Comparison of ENCODE assay signal across 1 cellular context in the genomic region with DNA sequence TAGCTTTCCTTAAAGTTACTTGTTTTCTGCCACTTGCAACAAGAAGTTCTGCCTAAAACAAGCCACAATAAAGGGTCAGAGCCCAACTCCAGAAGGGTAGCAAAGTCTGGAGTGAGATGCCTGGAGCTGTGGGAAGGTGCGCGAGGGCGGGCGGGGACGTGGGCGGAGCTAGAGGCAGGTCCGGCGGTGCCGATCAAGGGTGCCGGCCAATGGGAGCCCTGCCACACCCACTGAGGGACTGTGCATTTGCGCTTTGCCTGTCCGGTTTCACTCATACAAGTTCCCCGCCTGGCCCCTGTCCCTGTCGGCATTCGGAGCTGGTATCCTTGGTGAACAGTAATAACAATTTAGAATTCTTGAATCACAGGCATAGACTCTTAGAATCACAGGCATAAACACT.
TF ChIP-seq lines count a peak whose summit lies in the region.

No MANE protein-coding gene starts in this region.

TF ChIP-seq in HepG2, 621 proteins besides CTCF, POLR2A, EP300 and RAD21 (continued from another document):
- TF ChIP-seq, protein P1, sequence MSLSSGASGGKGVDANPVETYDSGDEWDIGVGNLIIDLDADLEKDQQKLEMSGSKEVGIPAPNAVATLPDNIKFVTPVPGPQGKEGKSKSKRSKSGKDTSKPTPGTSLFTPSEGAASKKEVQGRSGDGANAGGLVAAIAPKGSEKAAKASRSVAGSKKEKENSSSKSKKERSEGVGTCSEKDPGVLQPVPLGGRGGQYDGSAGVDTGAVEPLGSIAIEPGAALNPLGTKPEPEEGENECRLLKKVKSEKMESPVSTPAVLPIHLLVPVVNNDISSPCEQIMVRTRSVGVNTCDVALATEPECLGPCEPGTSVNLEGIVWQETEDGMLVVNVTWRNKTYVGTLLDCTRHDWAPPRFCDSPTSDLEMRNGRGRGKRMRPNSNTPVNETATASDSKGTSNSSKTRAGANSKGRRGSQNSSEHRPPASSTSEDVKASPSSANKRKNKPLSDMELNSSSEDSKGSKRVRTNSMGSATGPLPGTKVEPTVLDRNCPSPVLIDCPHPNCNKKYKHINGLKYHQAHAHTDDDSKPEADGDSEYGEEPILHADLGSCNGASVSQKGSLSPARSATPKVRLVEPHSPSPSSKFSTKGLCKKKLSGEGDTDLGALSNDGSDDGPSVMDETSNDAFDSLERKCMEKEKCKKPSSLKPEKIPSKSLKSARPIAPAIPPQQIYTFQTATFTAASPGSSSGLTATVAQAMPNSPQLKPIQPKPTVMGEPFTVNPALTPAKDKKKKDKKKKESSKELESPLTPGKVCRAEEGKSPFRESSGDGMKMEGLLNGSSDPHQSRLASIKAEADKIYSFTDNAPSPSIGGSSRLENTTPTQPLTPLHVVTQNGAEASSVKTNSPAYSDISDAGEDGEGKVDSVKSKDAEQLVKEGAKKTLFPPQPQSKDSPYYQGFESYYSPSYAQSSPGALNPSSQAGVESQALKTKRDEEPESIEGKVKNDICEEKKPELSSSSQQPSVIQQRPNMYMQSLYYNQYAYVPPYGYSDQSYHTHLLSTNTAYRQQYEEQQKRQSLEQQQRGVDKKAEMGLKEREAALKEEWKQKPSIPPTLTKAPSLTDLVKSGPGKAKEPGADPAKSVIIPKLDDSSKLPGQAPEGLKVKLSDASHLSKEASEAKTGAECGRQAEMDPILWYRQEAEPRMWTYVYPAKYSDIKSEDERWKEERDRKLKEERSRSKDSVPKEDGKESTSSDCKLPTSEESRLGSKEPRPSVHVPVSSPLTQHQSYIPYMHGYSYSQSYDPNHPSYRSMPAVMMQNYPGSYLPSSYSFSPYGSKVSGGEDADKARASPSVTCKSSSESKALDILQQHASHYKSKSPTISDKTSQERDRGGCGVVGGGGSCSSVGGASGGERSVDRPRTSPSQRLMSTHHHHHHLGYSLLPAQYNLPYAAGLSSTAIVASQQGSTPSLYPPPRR (CRISPR knock-in tag; IDR thresholded peaks at IDR 0.05; ENCODE audit: borderline replicate concordance): no peak
- TF ChIP-seq ZSCAN20 (CRISPR knock-in tag; IDR thresholded peaks at IDR 0.05; ENCODE audit: borderline replicate concordance) (no peak), BHLHE40 (IDR thresholded peaks at IDR 0.05; ENCODE audit: low read length) (no peak), HNF4A (CRISPR knock-in tag; IDR thresholded peaks at IDR 0.05) (no peak), KLF13 (CRISPR knock-in tag; IDR thresholded peaks at IDR 0.05) (no peak)
- TF ChIP-seq, protein P2, sequence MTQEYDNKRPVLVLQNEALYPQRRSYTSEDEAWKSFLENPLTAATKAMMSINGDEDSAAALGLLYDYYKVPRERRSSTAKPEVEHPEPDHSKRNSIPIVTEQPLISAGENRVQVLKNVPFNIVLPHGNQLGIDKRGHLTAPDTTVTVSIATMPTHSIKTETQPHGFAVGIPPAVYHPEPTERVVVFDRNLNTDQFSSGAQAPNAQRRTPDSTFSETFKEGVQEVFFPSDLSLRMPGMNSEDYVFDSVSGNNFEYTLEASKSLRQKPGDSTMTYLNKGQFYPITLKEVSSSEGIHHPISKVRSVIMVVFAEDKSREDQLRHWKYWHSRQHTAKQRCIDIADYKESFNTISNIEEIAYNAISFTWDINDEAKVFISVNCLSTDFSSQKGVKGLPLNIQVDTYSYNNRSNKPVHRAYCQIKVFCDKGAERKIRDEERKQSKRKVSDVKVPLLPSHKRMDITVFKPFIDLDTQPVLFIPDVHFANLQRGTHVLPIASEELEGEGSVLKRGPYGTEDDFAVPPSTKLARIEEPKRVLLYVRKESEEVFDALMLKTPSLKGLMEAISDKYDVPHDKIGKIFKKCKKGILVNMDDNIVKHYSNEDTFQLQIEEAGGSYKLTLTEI (CRISPR knock-in tag; conservative IDR thresholded peaks at IDR 0.05): no peak
- TF ChIP-seq, protein P3, sequence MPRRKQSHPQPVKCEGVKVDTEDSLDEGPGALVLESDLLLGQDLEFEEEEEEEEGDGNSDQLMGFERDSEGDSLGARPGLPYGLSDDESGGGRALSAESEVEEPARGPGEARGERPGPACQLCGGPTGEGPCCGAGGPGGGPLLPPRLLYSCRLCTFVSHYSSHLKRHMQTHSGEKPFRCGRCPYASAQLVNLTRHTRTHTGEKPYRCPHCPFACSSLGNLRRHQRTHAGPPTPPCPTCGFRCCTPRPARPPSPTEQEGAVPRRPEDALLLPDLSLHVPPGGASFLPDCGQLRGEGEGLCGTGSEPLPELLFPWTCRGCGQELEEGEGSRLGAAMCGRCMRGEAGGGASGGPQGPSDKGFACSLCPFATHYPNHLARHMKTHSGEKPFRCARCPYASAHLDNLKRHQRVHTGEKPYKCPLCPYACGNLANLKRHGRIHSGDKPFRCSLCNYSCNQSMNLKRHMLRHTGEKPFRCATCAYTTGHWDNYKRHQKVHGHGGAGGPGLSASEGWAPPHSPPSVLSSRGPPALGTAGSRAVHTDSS (CRISPR knock-in tag; conservative IDR thresholded peaks at IDR 0.05): no peak
